1 cellular context compared by ENCODE assay signal in the genomic region with DNA sequence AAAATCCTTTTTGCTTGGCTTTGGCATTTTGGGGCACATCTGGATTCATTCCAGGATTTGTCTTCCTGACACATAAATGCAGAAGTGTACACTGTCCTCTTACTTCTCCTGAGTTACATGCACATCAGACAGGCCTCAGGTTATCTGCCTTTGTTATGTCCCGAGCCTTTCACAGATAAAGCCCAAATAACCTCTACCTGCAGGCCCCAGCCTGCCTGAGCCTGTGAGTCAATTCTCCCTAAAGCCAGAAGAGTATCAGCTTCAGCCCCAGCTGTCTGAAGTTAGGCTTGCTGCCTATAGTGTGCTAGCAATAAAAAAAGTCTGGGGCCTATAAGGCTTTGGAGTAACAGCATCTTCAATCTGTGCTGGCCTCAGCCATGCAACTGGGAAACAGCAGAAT.
TF ChIP-seq lines count a peak whose summit lies in the region.

No MANE protein-coding gene starts in this region.

TF ChIP-seq in GM23338, 12 proteins besides CTCF, POLR2A, EP300 and RAD21 (continued from another document):
- TF ChIP-seq ZNF462 (CRISPR knock-in tag; IDR thresholded peaks at IDR 0.05) (no peak), ZNF114 (CRISPR knock-in tag; IDR thresholded peaks at IDR 0.05) (no peak), ETS1 (IDR thresholded peaks at IDR 0.05) (no peak), EZH2 (IDR thresholded peaks at IDR 0.05; ENCODE audit: low read depth, unreplicated experiment) (no peak), EZH2phosphoT487 (IDR thresholded peaks at IDR 0.05; ENCODE audit: unreplicated experiment) (no peak)
